7 cellular contexts compared by ENCODE assay signal in the genomic region with DNA sequence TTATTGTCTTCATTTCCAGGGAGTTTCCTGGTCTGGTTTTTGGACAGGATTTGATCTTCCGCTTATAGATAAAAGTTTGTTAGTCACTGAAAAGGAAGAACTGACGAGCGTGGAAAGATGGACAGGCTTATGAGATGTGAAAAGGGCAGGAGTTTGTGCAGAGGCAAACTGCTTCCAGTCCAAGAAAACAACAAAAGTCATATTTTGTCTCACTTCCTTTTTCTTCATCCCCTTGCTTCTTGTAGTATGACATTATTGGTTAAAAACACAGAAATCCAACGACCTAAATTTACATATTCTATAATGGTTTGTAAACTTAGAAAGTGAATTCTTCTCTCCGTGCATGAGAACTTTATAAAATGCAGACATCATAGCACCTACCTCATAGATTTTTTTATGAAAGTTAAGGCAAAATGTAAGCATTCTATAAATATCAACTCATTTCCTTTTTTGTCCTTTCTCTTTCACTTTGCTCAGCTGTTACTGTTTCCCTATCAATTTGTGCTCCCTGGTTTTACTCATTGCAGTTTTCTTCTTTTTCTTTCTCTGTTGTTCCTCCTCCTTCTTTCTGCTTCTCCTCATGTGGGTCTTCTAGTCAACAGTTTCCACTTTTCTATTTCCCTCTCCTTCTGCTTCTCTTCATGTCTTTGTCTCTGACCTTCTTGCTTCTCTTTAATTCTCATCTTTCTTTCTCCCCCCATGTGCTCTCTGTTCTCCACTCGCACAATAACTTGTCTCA.
DNase-seq lines count a peak whose midpoint lies in the region; ATAC-seq and TF ChIP-seq lines count a peak whose summit lies in the region.

No MANE protein-coding gene starts in this region.

- DNase-seq in testis (no peak), HuH-7 (ENCODE audit: low spot score) (no peak)
- no peak for DNase-seq in stimulated activated CD4-positive, alpha-beta T cell treated with anti-CD3 and anti-CD28 coated beads, Interleukin-2, amount 100 ng/mL, for 48 hours

- H3K4me1 ChIP-seq in OCI-LY3 (ENCODE audit: low read length), result peaks cover 27% of the 10 kb centered on the region
- peaks cover 0 to 12% of the 10 kb centered on the region in 2 experiments for H3K4me1 ChIP-seq in neutrophil (ENCODE audit: control insufficient read depth in 1 of 2, insufficient read depth in 1 of 2, low read depth in 1 of 2, low read length in 1 of 2)
- no peaks in the 10 kb centered on the region for H3K4me1 ChIP-seq in testis

- H3K36me3 ChIP-seq in OCI-LY3 (replicated peaks; ENCODE audit: low read depth, low read length), result no peaks in the 10 kb centered on the region
- no peaks in the 10 kb centered on the region for H3K36me3 ChIP-seq in neutrophil
- no peaks in the 10 kb centered on the region for H3K36me3 ChIP-seq in testis (ENCODE audit: low read depth, missing control alignments)

- intact Hi-C loops in testis (cut with DNase I; ENCODE audit: low total_unique reads), result no loop called here

- H4K20me1 ChIP-seq in OCI-LY3 (ENCODE audit: insufficient read depth, low read length), result no peaks in the 10 kb centered on the region

- ATAC-seq in GM19043 (IDR thresholded peaks at IDR 0.05; ENCODE audit: low read depth, unreplicated experiment) (peak; percentile 94), HG02763 (IDR thresholded peaks at IDR 0.05; ENCODE audit: unreplicated experiment) (peak; percentile 96)

- no peaks in the 10 kb centered on the region for H3K79me2 ChIP-seq in OCI-LY3 (ENCODE audit: low read length)

- H3K9ac ChIP-seq in OCI-LY3 (ENCODE audit: low read length), result peak overlapping the region; percentile 41

- H3K4me3 ChIP-seq in OCI-LY3 (ENCODE audit: low read length), result peak overlapping the region; percentile 69
- H3K4me3 ChIP-seq in neutrophil (ENCODE audit: low read depth in 1 of 2, low read length in 1 of 2), result peak overlapping the region in 1 of 2 experiments; percentile 23
- no peak overlapping the region for H3K4me3 ChIP-seq in testis

- H3K27ac ChIP-seq in OCI-LY3 (ENCODE audit: low read length), result peak overlapping the region; percentile 48
- peak overlapping the region; percentile 67 for H3K27ac ChIP-seq in neutrophil
- H3K27ac ChIP-seq in testis, result no peak overlapping the region

- 73 to 76% methylated on average over 6 of the region's 6 CpGs for WGBS in testis, 2 donors

- peak overlapping the region; percentile 77 for H2AFZ ChIP-seq in OCI-LY3 (ENCODE audit: low read depth, low read length)

- H3K27me3 ChIP-seq in OCI-LY3 (ENCODE audit: low read depth, low read length), result no peaks in the 10 kb centered on the region
- H3K27me3 ChIP-seq in neutrophil, result no peaks in the 10 kb centered on the region
- H3K27me3 ChIP-seq in testis, result no peaks in the 10 kb centered on the region

- H3K4me2 ChIP-seq in OCI-LY3 (ENCODE audit: low read length), result peak overlapping the region; percentile 78

- H3K9me3 ChIP-seq in OCI-LY3 (ENCODE audit: insufficient read depth, low read length) (no peaks in the 10 kb centered on the region), neutrophil (no peaks in the 10 kb centered on the region), testis (no peaks in the 10 kb centered on the region)

- TF ChIP-seq CTCF in OCI-LY3 (IDR thresholded peaks at IDR 0.05; ENCODE audit: low read depth, low read length) (no peak), neutrophil (IDR thresholded peaks at IDR 0.05) (no peak), testis (IDR thresholded peaks at IDR 0.05) (no peak)

- TF ChIP-seq POLR2A in testis (IDR thresholded peaks at IDR 0.05), result no peak

Comparison
In these comparisons a context has a peak if more than half of its experiments do, and no peak if none do; other contexts are left out.
1. H3K27ac ChIP-seq: peak in OCI-LY3 (single experiment) and neutrophil (single experiment); none in testis (0 of 2).